ENCODE assay signal across 29 cellular contexts in genomic region chr5:127186657-127187056, GRCh38.
A peak's percentile ranks its signal among the peaks of the same experiment; 100 is the strongest.
DNase-seq lines count a peak whose midpoint lies in the region; ATAC-seq, FAIRE-seq and TF ChIP-seq lines count a peak whose summit lies in the region.
"Had no signal": no experiment of that assay in that cellular context is flagged by ENCODE, and none has a peak within 500 bp of the region (broad histone marks: within the 10 kb centered on the region; RNA-seq: fewer than 3 reads in every experiment).

No MANE protein-coding gene starts in this region.

- no peak overlapping the region for H3K14ac ChIP-seq in H1 (ENCODE audit: insufficient read length)

- intact Hi-C loops in Caco-2 (cut with micrococcal nuclease; ENCODE audit: unreplicated experiment), result no loop called here
- intact Hi-C loops in body of pancreas (cut with DNase I), result no loop called here
- intact Hi-C loops in cardiac septum (cut with DNase I), result no loop called here

- no peak overlapping the region for H3K4ac ChIP-seq in H1 (replicated peaks; ENCODE audit: insufficient read length, low read depth, low read length)

- no peak overlapping the region for H3K4me2 ChIP-seq in H1 (ENCODE audit: insufficient read depth in 1 of 2, low read depth in 2 of 2, low read length in 2 of 2)
- H3K4me2 ChIP-seq: SK-N-SH had no signal

- no peak for TF ChIP-seq CTCF in Caco-2 (IDR thresholded peaks at IDR 0.05; ENCODE audit: insufficient read depth in 1 of 2, low read depth in 1 of 2, low read length in 1 of 2, severe bottlenecking in 1 of 2, unreplicated experiment in 1 of 2)
- no peak for TF ChIP-seq CTCF in H1 (IDR thresholded peaks at IDR 0.05; ENCODE audit: control extremely low read depth in 1 of 3, insufficient read depth in 1 of 3, low read depth in 1 of 3, low read length in 3 of 3)
- no peak for TF ChIP-seq CTCF in body of pancreas (IDR thresholded peaks at IDR 0.05)

- no peaks in the 10 kb centered on the region for H3K9me3 ChIP-seq in Caco-2
- no peaks in the 10 kb centered on the region for H3K9me3 ChIP-seq in H1 (ENCODE audit: insufficient read depth in 2 of 2, low read depth in 1 of 2, low read length in 1 of 2)
- no peaks in the 10 kb centered on the region for H3K9me3 ChIP-seq in body of pancreas
- H3K9me3 ChIP-seq: psoas muscle, SK-N-SH had no signal

- H3K36me3 ChIP-seq in Caco-2 (ENCODE audit: control insufficient read depth, insufficient read depth, low read length), result no peaks in the 10 kb centered on the region
- H3K36me3 ChIP-seq in H1 (ENCODE audit: control insufficient read depth in 2 of 4, insufficient read depth in 4 of 4, low read length in 3 of 4), result no peaks in the 10 kb centered on the region
- H3K36me3 ChIP-seq in body of pancreas (replicated peaks in 1 of 2; ENCODE audit: insufficient read depth in 1 of 2, low read depth in 2 of 2), result no peaks in the 10 kb centered on the region

- TF ChIP-seq EP300 in H1 (IDR thresholded peaks at IDR 0.05; ENCODE audit: borderline replicate concordance in 1 of 2, low read depth in 2 of 2, low read length in 2 of 2), result no peak

- no peak overlapping the region for H3K56ac ChIP-seq in H1 (replicated peaks; ENCODE audit: insufficient read length, low read depth, low read length)

- FAIRE-seq in H1 (lab: Jason Lieb, UNC), result no peak
- FAIRE-seq: GM12878, kidney had no signal

- DNase-seq in Caco-2 (peak; percentile 4 to 43), M059J (ENCODE audit: low read depth) (peak; percentile 72), H1 (ENCODE audit: low read depth in 1 of 2, low spot score in 2 of 2) (no peak), left kidney (ENCODE audit: low read depth, low spot score) (peak; percentile 15), body of pancreas (no peak), cardiac septum (ENCODE audit: low spot score) (no peak)
- DNase-seq: activated CD4-positive, alpha-beta T cell treated with anti-CD3 and anti-CD28 coated beads for 36 hours; activated naive CD4-positive, alpha-beta T cell treated with Interleukin-2 at 50 U/mL for 16 hours; activated T-cell treated with anti-CD3 and anti-CD28 coated beads, Interleukin-2, amount 50 U/mL, for 24 hours; amniotic stem cell; DMS79; effector memory CD8-positive, alpha-beta T cell; HCEC 1CT; KBM-7; kidney; NCI-H1694; NCI-H2171; NCI-H524 treated with DMSO at 0.1 percent for 48 hours; psoas muscle; RPMI8226; SK-N-SH; stimulated activated CD8-positive, alpha-beta memory T cell treated with anti-CD3 and anti-CD28 coated beads, Interleukin-4, amount 100 ng/mL, for 48 hours; T-helper 2 cell; trophoblast cell had no signal

- H3K79me2 ChIP-seq in H1 (ENCODE audit: control insufficient read depth in 1 of 2, insufficient read depth in 2 of 2, low read length in 2 of 2), result no peaks in the 10 kb centered on the region

- no peak overlapping the region for H2BK20ac ChIP-seq in H1 (ENCODE audit: low read length)

- H3K4me1 ChIP-seq in Caco-2 (peaks cover 11% of the 10 kb centered on the region; the same call in 1 of the 2 replicates), H1 (replicated peaks in 1 of 4; ENCODE audit: control insufficient read depth in 3 of 4, insufficient read depth in 4 of 4, low read length in 3 of 4) (no peaks in the 10 kb centered on the region), body of pancreas (no peaks in the 10 kb centered on the region)
- H3K4me1 ChIP-seq: psoas muscle had no signal

- no peak overlapping the region for H4K8ac ChIP-seq in H1 (ENCODE audit: extremely low read depth, insufficient read depth, low read length)

- TF ChIP-seq POLR2A in H1 (IDR thresholded peaks at IDR 0.05; ENCODE audit: control extremely low read depth in 1 of 2, low read depth in 2 of 2, low read length in 2 of 2) (no peak), body of pancreas (IDR thresholded peaks at IDR 0.05) (no peak), GM18505 (IDR thresholded peaks at IDR 0.05; ENCODE audit: borderline replicate concordance, extremely low read depth, insufficient read depth, insufficient read length) (no peak)

- H3K9me3 Mint-ChIP-seq in Caco-2 (ENCODE audit: unreplicated experiment), result no peaks in the 10 kb centered on the region
- H3K9me3 Mint-ChIP-seq: activated T-cell treated with anti-CD3 and anti-CD28 coated beads, Interleukin-2, amount 50 U/mL, for 24 hours; effector memory CD8-positive, alpha-beta T cell; memory B cell had no signal

- no peak overlapping the region for H3K4me3 Mint-ChIP-seq in Caco-2 (ENCODE audit: unreplicated experiment)
- H3K4me3 Mint-ChIP-seq: activated CD4-positive, alpha-beta T cell treated with anti-CD3 and anti-CD28 coated beads for 36 hours; activated T-cell treated with anti-CD3 and anti-CD28 coated beads, Interleukin-2, amount 50 U/mL, for 24 hours; effector memory CD8-positive, alpha-beta T cell; memory B cell had no signal

- H4K5ac ChIP-seq in H1 (ENCODE audit: insufficient read length, low read depth, low read length), result no peak overlapping the region

- H2BK12ac ChIP-seq in H1 (ENCODE audit: low read depth, low read length), result no peak overlapping the region

- POLR2A ChIA-PET in Caco-2 (lab: Charles Lee), result no interaction called here
- POLR2A ChIA-PET in H1 (lab: Charles Lee; ENCODE audit: partially characterized antibody), result no interaction called here

- no TSS peak for BruUV-seq in Caco-2 (replicated peaks; lab: Mats Ljungman, UMichigan)

- H3K18ac ChIP-seq in H1 (ENCODE audit: extremely low read depth, low read length), result no peak overlapping the region

- no peaks in the 10 kb centered on the region for H3K79me1 ChIP-seq in H1 (ENCODE audit: low read depth, low read length)

- TF ChIP-seq RAD21 in H1 (IDR thresholded peaks at IDR 0.05 in 1 of 2, conservative IDR thresholded peaks at IDR 0.05 in 1 of 2; ENCODE audit: low read depth in 2 of 2, low read length in 2 of 2), result no peak

- H4K20me1 ChIP-seq in H1 (replicated peaks in 1 of 2; ENCODE audit: control insufficient read depth in 1 of 2, insufficient read depth in 2 of 2, low read length in 2 of 2), result no peaks in the 10 kb centered on the region

- H3K36me3 Mint-ChIP-seq in Caco-2 (ENCODE audit: insufficient read depth, unreplicated experiment), result no peaks in the 10 kb centered on the region
- H3K36me3 Mint-ChIP-seq: memory B cell had no signal

- 86% methylated on average over 6 of the region's 6 CpGs; no CpG with 5 or more reads in 1 of the 2 experiments for WGBS in H1 (ENCODE audit: extremely low coverage in 1 of 2, insufficient coverage in 1 of 2, insufficient read length in 1 of 2, insufficient replicate concordance in 2 of 2, low coverage in 1 of 2, low lambda C conversion rate in 2 of 2, missing lambda C conversion rate in 1 of 2), 2 experiments
- WGBS in body of pancreas, 2 donors, result 68 to 74% methylated on average over 6 of the region's 6 CpGs

- H2BK120ac ChIP-seq in H1 (replicated peaks; ENCODE audit: low read depth, low read length), result no peak overlapping the region

- no peak overlapping the region for H2BK15ac ChIP-seq in H1 (ENCODE audit: low read length)

- CTCF ChIA-PET in Caco-2 (lab: Charles Lee), result no interaction called here
- CTCF ChIA-PET in H1 (lab: Charles Lee; ENCODE audit: partially characterized antibody), result interaction anchor here (1.1 kb wide), 1 partner anchor 17 kb away, joined by 4 read pairs; no protein-coding TSS in a partner anchor

- H4K91ac ChIP-seq in H1 (replicated peaks; ENCODE audit: insufficient read length, low read length), result no peak overlapping the region

- H3K27me3 ChIP-seq in Caco-2 (replicated peaks; ENCODE audit: control insufficient read depth, insufficient read depth, low read length), result no peaks in the 10 kb centered on the region
- no peaks in the 10 kb centered on the region for H3K27me3 ChIP-seq in H1 (replicated peaks in 1 of 4; ENCODE audit: control insufficient read depth in 3 of 4, extremely low read depth in 1 of 4, insufficient read depth in 3 of 4, low read length in 3 of 4)
- H3K27me3 ChIP-seq in body of pancreas, result no peaks in the 10 kb centered on the region

- no peak overlapping the region for H2BK5ac ChIP-seq in H1 (ENCODE audit: low read depth, low read length)

- H3K27ac ChIP-seq in H1 (ENCODE audit: low read depth, low read length) (no peak overlapping the region), body of pancreas (no peak overlapping the region)
- H3K27ac ChIP-seq: coronary artery, psoas muscle had no signal

- 0 out of 2 replicates have a peak overlapping the region, but pooled peaks have one; percentile 16 for H2AFZ ChIP-seq in H1 (ENCODE audit: low read length)

- no peak overlapping the region for H3K23ac ChIP-seq in H1 (ENCODE audit: insufficient read length)

- ATAC-seq in body of pancreas (no peak), HG02763 (IDR thresholded peaks at IDR 0.05; ENCODE audit: unreplicated experiment) (no peak), GM18505 (IDR thresholded peaks at IDR 0.05; ENCODE audit: unreplicated experiment) (no peak)
- ATAC-seq: activated CD4-positive, alpha-beta T cell treated with anti-CD3 and anti-CD28 coated beads for 36 hours; effector memory CD8-positive, alpha-beta T cell; GM12878; psoas muscle had no signal

- H3K27ac Mint-ChIP-seq in Caco-2 (ENCODE audit: unreplicated experiment), result no peak overlapping the region
- H3K27ac Mint-ChIP-seq: activated CD4-positive, alpha-beta T cell treated with anti-CD3 and anti-CD28 coated beads for 36 hours; activated T-cell treated with anti-CD3 and anti-CD28 coated beads, Interleukin-2, amount 50 U/mL, for 24 hours; effector memory CD8-positive, alpha-beta T cell; memory B cell had no signal

- H3K27me3 Mint-ChIP-seq in Caco-2 (ENCODE audit: insufficient read depth, unreplicated experiment), result no peaks in the 10 kb centered on the region
- H3K27me3 Mint-ChIP-seq: activated CD4-positive, alpha-beta T cell treated with anti-CD3 and anti-CD28 coated beads for 36 hours had no signal

- H3K4me1 Mint-ChIP-seq in Caco-2 (ENCODE audit: low read depth, unreplicated experiment), result no peaks in the 10 kb centered on the region
- H3K4me1 Mint-ChIP-seq: activated CD4-positive, alpha-beta T cell treated with anti-CD3 and anti-CD28 coated beads for 36 hours; memory B cell had no signal

- no peak overlapping the region for H3K9ac ChIP-seq in H1 (replicated peaks in 1 of 4; ENCODE audit: extremely low read depth in 1 of 4, low read depth in 3 of 4, low read length in 3 of 4)
- H3K9ac ChIP-seq: SK-N-SH had no signal

- H3K4me3 ChIP-seq in Caco-2 (ENCODE audit: low read depth, low read length) (no peak overlapping the region), H1 (ENCODE audit: extremely low read depth in 1 of 4, insufficient read depth in 2 of 4, low read depth in 3 of 4, low read length in 4 of 4) (no peak overlapping the region), body of pancreas (no peak overlapping the region)
- H3K4me3 ChIP-seq: coronary artery, GM12878, psoas muscle had no signal

- no peaks in the 10 kb centered on the region for H3K23me2 ChIP-seq in H1 (ENCODE audit: low read depth, low read length)

- no peak overlapping the region for H2AK5ac ChIP-seq in H1 (ENCODE audit: low read depth, low read length)

TF ChIP-seq in H1, 55 proteins besides CTCF, POLR2A, EP300 and RAD21 (continues in another document):
- TF ChIP-seq GTF2F1 (IDR thresholded peaks at IDR 0.05; ENCODE audit: borderline replicate concordance, low read depth, low read length) (no peak), FOSL1 (IDR thresholded peaks at IDR 0.05; ENCODE audit: insufficient read depth, low read depth, low read length) (no peak), KDM5A (IDR thresholded peaks at IDR 0.05; ENCODE audit: low read length) (no peak), SRF (IDR thresholded peaks at IDR 0.05; ENCODE audit: low read depth, low read length) (no peak)

Comparison
In these comparisons a context has a peak if more than half of its experiments do, and no peak if none do; other contexts are left out.
1. DNase-seq: peak in Caco-2 (2 of 2), M059J (single experiment) and left kidney (single experiment); none in H1 (0 of 2), body of pancreas (0 of 4) and cardiac septum (single experiment).